1 cellular context compared by ENCODE assay signal in genomic region chr20:62635852-62636251, GRCh38.
TF ChIP-seq lines count a peak whose summit lies in the region.

No MANE protein-coding gene starts in this region.

TF ChIP-seq in HepG2, 621 proteins besides CTCF, POLR2A, EP300 and RAD21 (continued from another document):
- TF ChIP-seq ZNF572 (CRISPR knock-in tag; IDR thresholded peaks at IDR 0.05) (no peak), DBP (CRISPR knock-in tag; IDR thresholded peaks at IDR 0.05; ENCODE audit: not compliant biosample characterization) (no peak), YY1 (IDR thresholded peaks at IDR 0.05; ENCODE audit: insufficient read depth, insufficient replicate concordance, low read depth, low read length) (no peak), AGO2 (optimal IDR thresholded peaks at IDR 0.05; ENCODE audit: low read depth, low read length) (no peak), ZBTB38 (CRISPR knock-in tag; IDR thresholded peaks at IDR 0.05) (peak; percentile 70; the same call in 1 of the 2 replicates), ZBTB2 (CRISPR knock-in tag; IDR thresholded peaks at IDR 0.05; ENCODE audit: low read depth) (no peak), ZNF652 (CRISPR knock-in tag; IDR thresholded peaks at IDR 0.05; ENCODE audit: borderline replicate concordance, low read depth) (no peak), YEATS4 (CRISPR knock-in tag; IDR thresholded peaks at IDR 0.05; ENCODE audit: borderline replicate concordance) (no peak)
- TF ChIP-seq, protein P1, sequence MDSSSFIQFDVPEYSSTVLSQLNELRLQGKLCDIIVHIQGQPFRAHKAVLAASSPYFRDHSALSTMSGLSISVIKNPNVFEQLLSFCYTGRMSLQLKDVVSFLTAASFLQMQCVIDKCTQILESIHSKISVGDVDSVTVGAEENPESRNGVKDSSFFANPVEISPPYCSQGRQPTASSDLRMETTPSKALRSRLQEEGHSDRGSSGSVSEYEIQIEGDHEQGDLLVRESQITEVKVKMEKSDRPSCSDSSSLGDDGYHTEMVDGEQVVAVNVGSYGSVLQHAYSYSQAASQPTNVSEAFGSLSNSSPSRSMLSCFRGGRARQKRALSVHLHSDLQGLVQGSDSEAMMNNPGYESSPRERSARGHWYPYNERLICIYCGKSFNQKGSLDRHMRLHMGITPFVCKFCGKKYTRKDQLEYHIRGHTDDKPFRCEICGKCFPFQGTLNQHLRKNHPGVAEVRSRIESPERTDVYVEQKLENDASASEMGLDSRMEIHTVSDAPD (CRISPR knock-in tag; IDR thresholded peaks at IDR 0.05), result no peak
- TF ChIP-seq, protein P2, sequence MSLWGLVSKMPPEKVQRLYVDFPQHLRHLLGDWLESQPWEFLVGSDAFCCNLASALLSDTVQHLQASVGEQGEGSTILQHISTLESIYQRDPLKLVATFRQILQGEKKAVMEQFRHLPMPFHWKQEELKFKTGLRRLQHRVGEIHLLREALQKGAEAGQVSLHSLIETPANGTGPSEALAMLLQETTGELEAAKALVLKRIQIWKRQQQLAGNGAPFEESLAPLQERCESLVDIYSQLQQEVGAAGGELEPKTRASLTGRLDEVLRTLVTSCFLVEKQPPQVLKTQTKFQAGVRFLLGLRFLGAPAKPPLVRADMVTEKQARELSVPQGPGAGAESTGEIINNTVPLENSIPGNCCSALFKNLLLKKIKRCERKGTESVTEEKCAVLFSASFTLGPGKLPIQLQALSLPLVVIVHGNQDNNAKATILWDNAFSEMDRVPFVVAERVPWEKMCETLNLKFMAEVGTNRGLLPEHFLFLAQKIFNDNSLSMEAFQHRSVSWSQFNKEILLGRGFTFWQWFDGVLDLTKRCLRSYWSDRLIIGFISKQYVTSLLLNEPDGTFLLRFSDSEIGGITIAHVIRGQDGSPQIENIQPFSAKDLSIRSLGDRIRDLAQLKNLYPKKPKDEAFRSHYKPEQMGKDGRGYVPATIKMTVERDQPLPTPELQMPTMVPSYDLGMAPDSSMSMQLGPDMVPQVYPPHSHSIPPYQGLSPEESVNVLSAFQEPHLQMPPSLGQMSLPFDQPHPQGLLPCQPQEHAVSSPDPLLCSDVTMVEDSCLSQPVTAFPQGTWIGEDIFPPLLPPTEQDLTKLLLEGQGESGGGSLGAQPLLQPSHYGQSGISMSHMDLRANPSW (CRISPR knock-in tag; IDR thresholded peaks at IDR 0.05; ENCODE audit: borderline replicate concordance), result no peak
